8 cellular contexts compared by ENCODE assay signal in the genomic region with DNA sequence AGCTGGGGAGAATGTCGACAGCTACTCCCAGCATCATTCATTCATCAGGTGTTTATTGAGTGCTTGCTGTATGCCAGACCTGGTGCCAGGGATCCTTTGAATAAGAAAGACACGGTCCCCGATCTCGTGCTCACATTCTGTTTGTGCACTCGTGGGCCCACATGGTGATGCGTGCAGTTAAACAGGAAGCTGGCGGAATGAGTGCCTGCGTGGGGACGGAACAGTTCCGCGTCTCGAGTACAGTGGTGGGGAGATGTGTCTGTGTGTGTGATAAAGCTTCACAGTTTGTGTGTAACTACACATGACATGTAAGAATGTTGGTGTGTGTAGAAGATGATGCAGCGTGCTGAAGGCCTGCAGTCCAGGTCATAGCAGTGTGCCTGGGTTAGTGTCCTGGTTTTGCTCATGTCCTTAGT. TPM values are rescaled to one million over a fixed set of nuclear protein-coding genes. Genes with fewer than 3 reads are reported as not detected.
DNase-seq lines count a peak whose midpoint lies in the region; ATAC-seq and TF ChIP-seq lines count a peak whose summit lies in the region.

No MANE protein-coding gene starts in this region.

- no peaks in the 10 kb centered on the region for H3K27me3 Mint-ChIP-seq in activated B cell treated with CpG ODN at 0.5 μM for 24 hours

- peak overlapping the region; percentile 99 for H3K4me2 ChIP-seq in BLaER1

- POLR2A ChIA-PET in activated B cell treated with CpG ODN at 0.5 μM for 24 hours (lab: Charles Lee), result interaction anchor here (0.7 to 9.6 kb wide), 29 partner anchors 8 to 1634 kb away, joined by 3 to 244 read pairs (median 7); a partner anchor contains a TSS

- DNase-seq in activated B cell treated with CpG ODN at 0.5 μM for 24 hours, result peak; percentile 42
- no peak for DNase-seq in esophagus muscularis mucosa (ENCODE audit: extremely low spot score)
- DNase-seq in stimulated activated CD4-positive, alpha-beta T cell treated with anti-CD3 and anti-CD28 coated beads, Interleukin-4, amount 100 ng/mL, for 24 hours, result peak; percentile 63
- no peak for DNase-seq in HK-2 (ENCODE audit: unreplicated experiment)
- no peak for DNase-seq in UCSD-AML1 (lab: John Stamatoyannopoulos, UW; ENCODE audit: unreplicated experiment)
- no peak for DNase-seq in NK-92 treated with Interleukin-12 subunit alpha and Interleukin-12 subunit beta, amount 100 ng/mL, for 24 hours (lab: John Stamatoyannopoulos, UW)

- ATAC-seq in GM21825 (IDR thresholded peaks at IDR 0.05; ENCODE audit: unreplicated experiment), result peak; percentile 0
- peak; percentile 9 for ATAC-seq in activated B cell treated with CpG ODN at 0.5 μM for 24 hours (ENCODE audit: low read depth)

- H3K4me1 ChIP-seq in BLaER1, result peaks cover 100% of the 10 kb centered on the region
- peaks cover 91 to 100% (median 100%) of the 10 kb centered on the region in 4 donors for H3K4me1 ChIP-seq in esophagus muscularis mucosa

- H3K27me3 ChIP-seq in BLaER1, result no peaks in the 10 kb centered on the region
- no peaks in the 10 kb centered on the region for H3K27me3 ChIP-seq in esophagus muscularis mucosa

- intact Hi-C loops in activated B cell treated with CpG ODN at 0.5 μM for 24 hours (cut with micrococcal nuclease) (loop anchor here (1.0 to 10.0 kb wide), 7 partner anchors 7 to 1767 kb away; a partner anchor contains a TSS), esophagus muscularis mucosa (cut with DNase I) (no loop called here)

- H4K20me1 ChIP-seq in BLaER1, result peaks cover 100% of the 10 kb centered on the region

- CTCF ChIA-PET in activated B cell treated with CpG ODN at 0.5 μM for 24 hours (lab: Charles Lee), result interaction anchor here (0.8 to 4.8 kb wide), 9 partner anchors 8 to 95 kb away, joined by 3 to 36 read pairs (median 12); a partner anchor contains a TSS

- 51% methylated on average over 12 of the region's 13 CpGs for WGBS in esophagus muscularis mucosa

- peak overlapping the region; percentile 78 for H3K4me3 Mint-ChIP-seq in activated B cell treated with CpG ODN at 0.5 μM for 24 hours

- H3K27ac Mint-ChIP-seq in activated B cell treated with CpG ODN at 0.5 μM for 24 hours, result peak overlapping the region; percentile 97

- H3K9me3 Mint-ChIP-seq in activated B cell treated with CpG ODN at 0.5 μM for 24 hours, result no peaks in the 10 kb centered on the region

- TF ChIP-seq EP300 in esophagus muscularis mucosa (IDR thresholded peaks at IDR 0.05), result no peak

- TF ChIP-seq POLR2A in esophagus muscularis mucosa (IDR thresholded peaks at IDR 0.05; ENCODE audit: low read depth), result no peak

- H3K9ac ChIP-seq in BLaER1, result peak overlapping the region; percentile 97

- peak overlapping the region; percentile 96 for H3K27ac ChIP-seq in BLaER1
- peak overlapping the region; percentile 93 to 95 (median 94) for H3K27ac ChIP-seq in esophagus muscularis mucosa (replicated peaks in 1 of 4)

- no peaks in the 10 kb centered on the region for H3K9me3 ChIP-seq in BLaER1
- H3K9me3 ChIP-seq in esophagus muscularis mucosa, result no peaks in the 10 kb centered on the region

- peaks cover 88% of the 10 kb centered on the region for H3K36me3 Mint-ChIP-seq in activated B cell treated with CpG ODN at 0.5 μM for 24 hours (ENCODE audit: low read depth)

- H3K36me3 ChIP-seq in BLaER1 (peaks cover 72% of the 10 kb centered on the region), esophagus muscularis mucosa (peaks cover 11 to 64% (median 42%) of the 10 kb centered on the region in 4 donors)

- TF ChIP-seq CTCF in activated B cell treated with CpG ODN at 0.5 μM for 24 hours (IDR thresholded peaks at IDR 0.05), result no peak
- TF ChIP-seq CTCF in esophagus muscularis mucosa (IDR thresholded peaks at IDR 0.05), result no peak

- peak overlapping the region; percentile 55 for H3K4me3 ChIP-seq in BLaER1
- peak overlapping the region; percentile 17 to 44 (median 34) for H3K4me3 ChIP-seq in esophagus muscularis mucosa

- peaks cover 100% of the 10 kb centered on the region for H3K4me1 Mint-ChIP-seq in activated B cell treated with CpG ODN at 0.5 μM for 24 hours

RNA-seq across cellular contexts. Expression of a gene that starts 6.5 kb away (rescaled TPM):
- 69.6 and 70.7 TPM in 2 replicates for total RNA-seq in activated B cell treated with CpG ODN at 0.5 μM for 24 hours
- 100 to 1,000 TPM in 2 of 4 donors, 10 to 100 TPM in 2; 67.6 to 203 (median 139) TPM for total RNA-seq in esophagus muscularis mucosa

RNA-seq across cellular contexts. Expression of a gene that starts 46.6 kb away (rescaled TPM):
- total RNA-seq in activated B cell treated with CpG ODN at 0.5 μM for 24 hours, result 35.7 and 36.6 TPM in 2 replicates
- 10 to 100 TPM; 15.0 to 24.1 (median 21.5) TPM for total RNA-seq in esophagus muscularis mucosa

Comparison
In these comparisons a context has a peak if more than half of its experiments do, and no peak if none do; other contexts are left out.
1. DNase-seq: peak in activated B cell treated with CpG ODN at 0.5 μM for 24 hours (single experiment) and stimulated activated CD4-positive, alpha-beta T cell treated with anti-CD3 and anti-CD28 coated beads, Interleukin-4, amount 100 ng/mL, for 24 hours (single experiment); none in esophagus muscularis mucosa (single experiment), HK-2 (single experiment), UCSD-AML1 (single experiment) and NK-92 treated with Interleukin-12 subunit alpha and Interleukin-12 subunit beta, amount 100 ng/mL, for 24 hours (single experiment).